24 cellular contexts compared by ENCODE assay signal in the genomic region with DNA sequence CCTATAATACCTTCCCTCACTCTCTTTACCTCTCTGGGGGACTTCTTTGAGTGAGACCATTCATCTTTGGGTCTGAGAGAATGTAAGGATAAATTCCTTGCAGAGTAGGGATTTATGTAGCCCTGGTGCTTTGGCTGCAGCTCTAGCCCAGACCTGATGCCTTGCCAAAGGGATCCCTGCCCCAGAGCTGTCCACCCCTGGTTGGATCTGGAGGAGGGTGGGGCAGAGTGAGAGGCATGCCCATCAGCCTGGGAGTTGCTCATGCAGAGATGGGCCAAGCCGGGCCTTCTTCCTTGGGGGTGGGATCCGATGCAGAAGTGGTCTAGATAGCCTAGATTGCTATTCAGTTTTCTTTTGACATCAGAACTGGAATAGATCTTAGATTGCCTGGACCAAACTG. TPM values are rescaled to one million over a fixed set of nuclear protein-coding genes. Genes with fewer than 3 reads are reported as not detected.
"Had no signal": no experiment of that assay in that cellular context is flagged by ENCODE, and none has a peak within 500 bp of the region (broad histone marks: within the 10 kb centered on the region; RNA-seq: fewer than 3 reads in every experiment).

No MANE protein-coding gene starts in this region.

- H3K36me3 ChIP-seq: heart left ventricle, pancreas, tibial artery, upper lobe of left lung, uterus had no signal

- H3K27ac ChIP-seq: coronary artery, heart left ventricle, pancreas, right lobe of liver, tibial artery, upper lobe of left lung, uterus had no signal

- H3K27me3 ChIP-seq: heart left ventricle, pancreas, right lobe of liver, tibial artery, upper lobe of left lung, uterus had no signal

- DNase-seq: effector CD4-positive, alpha-beta T cell; endodermal cell; erythroblast; heart left ventricle; hippocampal formation; kidney glomerular epithelial cell; mucosa of descending colon; naive thymus-derived CD8-positive, alpha-beta T cell; pancreas; right lobe of liver; stimulated activated CD4-positive, alpha-beta T cell treated with anti-CD3 and anti-CD28 coated beads, Interleukin-4, amount 100 ng/mL, for 1 hour; stimulated activated CD8-positive, alpha-beta memory T cell treated with anti-CD3 and anti-CD28 coated beads, Interleukin-4, amount 100 ng/mL, for 48 hours; tibial artery; upper lobe of left lung; uterus had no signal

- H3K4me1 ChIP-seq: heart left ventricle, pancreas, upper lobe of left lung, uterus had no signal

- H3K4me3 ChIP-seq: coronary artery, heart left ventricle, mucosa of descending colon, pancreas, right lobe of liver, tibial artery, upper lobe of left lung, uterus had no signal

- H3K9me3 ChIP-seq: heart left ventricle, mucosa of descending colon, pancreas, right lobe of liver, tibial artery, upper lobe of left lung, uterus had no signal

- ATAC-seq: mucosa of descending colon; naive thymus-derived CD8-positive, alpha-beta T cell; pancreas; stimulated activated memory B cell treated with anti-CD40 and anti-IgM and Interleukin-4, amounts not matched to agents 10 μg/mL and 1 μg/mL and 100 μg/mL, for 72 hours had no signal

RNA-seq across cellular contexts. Expression of a gene that starts 31.5 kb away (rescaled TPM):
- total RNA-seq: dermis microvascular lymphatic vessel endothelial cell; endothelial cell of umbilical vein; glomerular endothelial cell; lower leg skin; mucosa of descending colon; naive thymus-derived CD8-positive, alpha-beta T cell; neural crest cell; pancreas; progenitor cell of endocrine pancreas; renal cortical epithelial cell; right lobe of liver; uterus had no signal
